17 cellular contexts compared by ENCODE assay signal in the genomic region with DNA sequence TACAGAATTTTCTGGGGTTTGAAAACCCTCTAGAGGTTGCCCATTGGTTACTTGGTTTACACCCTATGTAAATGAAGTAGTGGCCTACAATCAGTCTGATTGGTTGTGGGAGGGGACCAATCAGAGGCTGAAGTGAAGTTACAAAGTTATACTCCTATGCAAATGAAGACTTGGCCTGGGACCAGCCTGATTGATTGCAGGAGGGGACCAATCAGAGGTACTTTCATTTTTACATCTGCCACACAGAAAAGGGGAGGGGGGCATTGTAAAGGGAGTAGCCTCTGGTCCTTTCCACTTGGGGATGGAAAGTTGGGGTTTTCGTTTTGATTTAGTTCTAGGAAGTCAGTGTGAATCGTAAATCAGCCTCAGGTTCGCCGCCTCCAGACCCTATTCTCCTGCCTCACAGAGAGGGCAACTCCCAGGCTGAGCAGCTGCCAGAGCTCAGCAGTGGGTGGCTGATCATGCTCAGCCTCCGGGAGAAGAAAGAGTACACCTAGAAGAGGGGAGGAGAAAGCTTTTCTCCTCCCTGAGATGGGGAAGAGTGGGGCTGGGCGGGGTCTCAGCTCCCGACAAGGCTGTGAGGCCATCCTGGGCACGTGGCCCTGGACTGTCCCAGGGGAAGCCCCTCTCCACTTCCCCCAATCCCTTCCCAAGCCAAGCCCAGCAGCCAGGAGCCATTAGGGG.
DNase-seq lines count a peak whose midpoint lies in the region; ATAC-seq lines count a peak whose summit lies in the region.
"Had no signal": no experiment of that assay in that cellular context is flagged by ENCODE, and none has a peak within 500 bp of the region (broad histone marks: within the 10 kb centered on the region; RNA-seq: fewer than 3 reads in every experiment).

No MANE protein-coding gene starts in this region.

- H3K4me1 Mint-ChIP-seq in CD8-positive, alpha-beta memory T cell, result peaks cover 5 to 15% (median 14%) of the 10 kb centered on the region in 3 donors
- peaks cover 0 to 8% (median 2%) of the 10 kb centered on the region in 7 donors for H3K4me1 Mint-ChIP-seq in naive thymus-derived CD4-positive, alpha-beta T cell

- CTCF ChIA-PET in CD8-positive, alpha-beta memory T cell (lab: Charles Lee), result no interaction called here
- CTCF ChIA-PET in naive thymus-derived CD4-positive, alpha-beta T cell (lab: Charles Lee), result no interaction called here

- peak; percentile 9 for DNase-seq in A172 (ENCODE audit: low spot score)
- peak in 3 of 5 donors; percentile 6 to 26 (median 21) for DNase-seq in CD8-positive, alpha-beta memory T cell
- DNase-seq in SK-MEL-5 (ENCODE audit: low read depth, low spot score), result peak; percentile 25
- no peak for DNase-seq in naive thymus-derived CD4-positive, alpha-beta T cell
- DNase-seq in AML-193 (lab: John Stamatoyannopoulos, UW), result no peak
- DNase-seq in NK-92 (lab: John Stamatoyannopoulos, UW; ENCODE audit: unreplicated experiment), result no peak
- DNase-seq: EL, erythroblast, KBM-7, NCI-H1694 treated with DMSO at 0.1 percent for 48 hours, NCI-H748 treated with DMSO at 0.1 percent for 48 hours, psoas muscle, uterus had no signal

- H3K4me1 ChIP-seq in CD8-positive, alpha-beta memory T cell (ENCODE audit: insufficient read depth, low read length), result no peaks in the 10 kb centered on the region
- H3K4me1 ChIP-seq in naive thymus-derived CD4-positive, alpha-beta T cell (ENCODE audit: control insufficient read depth in 2 of 2, insufficient read depth in 2 of 2, low read length in 2 of 2), result no peaks in the 10 kb centered on the region
- H3K4me1 ChIP-seq: BLaER1 treated with 17β-estradiol and CSF1 and Interleukin-3, amounts not matched to agents 10 nM and 100 nM; psoas muscle; uterus had no signal

- H3K9me3 Mint-ChIP-seq in CD8-positive, alpha-beta memory T cell, result no peaks in the 10 kb centered on the region
- H3K9me3 Mint-ChIP-seq in naive thymus-derived CD4-positive, alpha-beta T cell, result peaks cover 0 to 6% (median 0%) of the 10 kb centered on the region in 11 donors

- no peaks in the 10 kb centered on the region for H3K27me3 ChIP-seq in CD8-positive, alpha-beta memory T cell (ENCODE audit: insufficient read depth, low read length, poor library complexity, severe bottlenecking)
- H3K27me3 ChIP-seq in naive thymus-derived CD4-positive, alpha-beta T cell (ENCODE audit: control insufficient read depth in 2 of 2, insufficient read depth in 2 of 2, low read length in 2 of 2), result no peaks in the 10 kb centered on the region
- H3K27me3 ChIP-seq: BLaER1 treated with 17β-estradiol and CSF1 and Interleukin-3, amounts not matched to agents 10 nM and 100 nM; heart left ventricle; uterus had no signal

- H3K27me3 Mint-ChIP-seq in CD8-positive, alpha-beta memory T cell, result peaks cover 5 to 10% of the 10 kb centered on the region in 2 donors
- peaks cover 2 to 13% (median 5%) of the 10 kb centered on the region in 5 donors for H3K27me3 Mint-ChIP-seq in naive thymus-derived CD4-positive, alpha-beta T cell

- peak overlapping the region; percentile 59 to 84 (median 78) for H3K4me3 Mint-ChIP-seq in CD8-positive, alpha-beta memory T cell
- peak overlapping the region in 4 of 10 donors; percentile 6 to 29 (median 14) for H3K4me3 Mint-ChIP-seq in naive thymus-derived CD4-positive, alpha-beta T cell

- ATAC-seq in naive thymus-derived CD4-positive, alpha-beta T cell, result peak; percentile 52
- no peak for ATAC-seq in GM18873 (IDR thresholded peaks at IDR 0.05; ENCODE audit: low FRiP score, unreplicated experiment)
- ATAC-seq: Right ventricle myocardium inferior had no signal

- H3K36me3 ChIP-seq in CD8-positive, alpha-beta memory T cell (ENCODE audit: insufficient read depth, low read length), result no peaks in the 10 kb centered on the region
- no peaks in the 10 kb centered on the region for H3K36me3 ChIP-seq in naive thymus-derived CD4-positive, alpha-beta T cell (ENCODE audit: control insufficient read depth in 2 of 3, insufficient read depth in 3 of 3, low read length in 3 of 3)
- H3K36me3 ChIP-seq: BLaER1 treated with 17β-estradiol and CSF1 and Interleukin-3, amounts not matched to agents 10 nM and 100 nM; heart left ventricle; uterus had no signal

- H3K27ac ChIP-seq in CD8-positive, alpha-beta memory T cell (ENCODE audit: low read depth, low read length), result no peak overlapping the region
- no peak overlapping the region for H3K27ac ChIP-seq in naive thymus-derived CD4-positive, alpha-beta T cell (ENCODE audit: low read depth, low read length)
- H3K27ac ChIP-seq: BLaER1 treated with 17β-estradiol and CSF1 and Interleukin-3, amounts not matched to agents 10 nM and 100 nM; psoas muscle; uterus had no signal

- no peaks in the 10 kb centered on the region for H3K36me3 Mint-ChIP-seq in CD8-positive, alpha-beta memory T cell
- no peaks in the 10 kb centered on the region for H3K36me3 Mint-ChIP-seq in naive thymus-derived CD4-positive, alpha-beta T cell

- in situ Hi-C loops in SK-MEL-5 (cut with HindIII; ENCODE audit: low pct_unique_long_range_greater_than_20kb, low sequenced_read_pairs), result no loop called here

- peak overlapping the region; percentile 26 for H3K4me3 ChIP-seq in CD8-positive, alpha-beta memory T cell (ENCODE audit: low read length)
- H3K4me3 ChIP-seq in naive thymus-derived CD4-positive, alpha-beta T cell (ENCODE audit: low read length), result no peak overlapping the region
- H3K4me3 ChIP-seq: BLaER1 treated with 17β-estradiol and CSF1 and Interleukin-3, amounts not matched to agents 10 nM and 100 nM; psoas muscle; uterus had no signal

- no peaks in the 10 kb centered on the region for H3K9me3 ChIP-seq in CD8-positive, alpha-beta memory T cell (ENCODE audit: low read length)
- H3K9me3 ChIP-seq in naive thymus-derived CD4-positive, alpha-beta T cell (ENCODE audit: control insufficient read depth in 2 of 3, low read length in 3 of 3), result no peaks in the 10 kb centered on the region
- H3K9me3 ChIP-seq: heart left ventricle, psoas muscle, uterus had no signal

- POLR2A ChIA-PET in CD8-positive, alpha-beta memory T cell (lab: Charles Lee), result no interaction called here
- POLR2A ChIA-PET in naive thymus-derived CD4-positive, alpha-beta T cell (lab: Charles Lee), result no interaction called here

- H3K27ac Mint-ChIP-seq in CD8-positive, alpha-beta memory T cell, result peak overlapping the region in 1 of 8 donors; percentile 11
- no peak overlapping the region for H3K27ac Mint-ChIP-seq in naive thymus-derived CD4-positive, alpha-beta T cell

- intact Hi-C loops in naive thymus-derived CD4-positive, alpha-beta T cell (cut with micrococcal nuclease), result no loop called here

Comparison
In these comparisons a context has a peak if more than half of its experiments do, and no peak if none do; other contexts are left out.
1. DNase-seq: peak in A172 (single experiment), CD8-positive, alpha-beta memory T cell (3 of 5) and SK-MEL-5 (single experiment); none in naive thymus-derived CD4-positive, alpha-beta T cell (0 of 9), AML-193 (0 of 2) and NK-92 (single experiment).